30 cellular contexts compared by ENCODE assay signal in the genomic region with DNA sequence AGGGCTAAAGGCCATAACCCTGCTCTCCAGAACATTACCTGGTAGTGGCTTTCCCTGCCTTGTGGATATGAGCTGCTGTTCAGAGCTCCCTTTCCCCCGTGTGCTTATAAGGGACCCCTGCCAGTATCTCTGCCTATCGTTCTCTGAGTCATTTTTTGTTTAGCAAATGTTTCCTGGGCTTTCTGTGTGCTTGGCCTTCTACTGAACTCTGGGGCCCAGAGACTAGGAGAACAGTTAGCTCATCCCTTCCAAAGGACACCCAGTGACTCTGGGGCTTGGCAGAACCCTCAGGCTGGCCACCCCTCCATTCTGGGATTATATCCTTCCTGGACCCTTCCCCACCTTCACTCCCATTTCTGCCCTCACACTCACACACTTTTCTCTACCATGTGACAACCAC.
DNase-seq lines count a peak whose midpoint lies in the region; ATAC-seq and TF ChIP-seq lines count a peak whose summit lies in the region.
"Had no signal": no experiment of that assay in that cellular context is flagged by ENCODE, and none has a peak within 500 bp of the region (broad histone marks: within the 10 kb centered on the region; RNA-seq: fewer than 3 reads in every experiment).

No MANE protein-coding gene starts in this region.

- intact Hi-C loops in heart right ventricle (cut with DNase I): no loop called here

- no peaks in the 10 kb centered on the region for H3K9me3 ChIP-seq in MG63
- no peaks in the 10 kb centered on the region for H3K9me3 ChIP-seq in osteoblast (ENCODE audit: low read depth, low read length)
- no peaks in the 10 kb centered on the region for H3K9me3 ChIP-seq in heart right ventricle
- H3K9me3 ChIP-seq: A549, ascending aorta, gastroesophageal sphincter, pancreas, thoracic aorta had no signal

- no peak overlapping the region for H3K4me2 ChIP-seq in osteoblast (ENCODE audit: insufficient read depth, low read length)
- H3K4me2 ChIP-seq: A549, smooth muscle cell had no signal

- H3K4me3 ChIP-seq in MG63 (no peak overlapping the region), fibroblast of mammary gland (ENCODE audit: control insufficient read depth, low read depth, low read length) (no peak overlapping the region), osteoblast (ENCODE audit: insufficient read depth, low read length) (no peak overlapping the region), heart right ventricle (no peak overlapping the region)
- H3K4me3 ChIP-seq: A549, ascending aorta, gastroesophageal sphincter, pancreas, SK-N-MC, smooth muscle cell, thoracic aorta had no signal

- H3K27ac ChIP-seq in osteoblast (ENCODE audit: low read depth, low read length): no peak overlapping the region
- H3K27ac ChIP-seq in heart right ventricle: no peak overlapping the region
- H3K27ac ChIP-seq: A549, ascending aorta, gastroesophageal sphincter, pancreas, SK-N-MC, thoracic aorta had no signal

- DNase-seq in Daoy (ENCODE audit: low read depth) (peak; percentile 35), MG63 (peak; percentile 70), fibroblast of mammary gland (ENCODE audit: low read depth) (peak; percentile 8), osteoblast (ENCODE audit: insufficient read length, low spot score, missing footprints) (peak; percentile 83), superior temporal gyrus (ENCODE audit: extremely low spot score) (no peak), heart right ventricle (no peak)
- DNase-seq: activated B cell treated with CpG ODN at 0.5 μM for 24 hours; activated gamma-delta T cell treated with Interleukin-2 at 50 U/mL for 16 hours; activated naive CD8-positive, alpha-beta T cell treated with anti-CD3 and anti-CD28 coated beads, Interleukin-2, amount 10 ng/mL, durations not matched to agents 7 days and 5 days; activated T-cell treated with anti-CD3 and anti-CD28 coated beads, Interleukin-2, amount 50 U/mL, for 24 hours; CD8-positive, alpha-beta T cell; endodermal cell; hypothalamus; immature natural killer cell; NCI-H1092; NCI-H1694; NCI-H446 treated with DMSO at 0.1 percent for 48 hours; nephron progenitor cell; pancreas; retina; stimulated activated naive CD4-positive, alpha-beta T cell; T-helper 1 cell had no signal

- no peak overlapping the region for H2AFZ ChIP-seq in osteoblast (ENCODE audit: low read length)

- TF ChIP-seq CTCF in fibroblast of mammary gland (conservative IDR thresholded peaks at IDR 0.05; ENCODE audit: control insufficient read depth, insufficient read depth, low read depth, low read length) (no peak), osteoblast (IDR thresholded peaks at IDR 0.05; ENCODE audit: extremely low read depth, low read depth, low read length) (no peak), heart right ventricle (IDR thresholded peaks at IDR 0.05) (no peak)

- H3K4me1 ChIP-seq in osteoblast (ENCODE audit: insufficient read depth, low read length): peaks cover 32% of the 10 kb centered on the region
- H3K4me1 ChIP-seq in heart right ventricle: peaks cover 0 to 10% (median 0%) of the 10 kb centered on the region in 9 donors
- H3K4me1 ChIP-seq: ascending aorta, gastroesophageal sphincter, pancreas had no signal

- ATAC-seq in heart right ventricle: no peak
- ATAC-seq in GM18502 (IDR thresholded peaks at IDR 0.05; ENCODE audit: poor library complexity, unreplicated experiment): no peak
- ATAC-seq in HG02763 (IDR thresholded peaks at IDR 0.05; ENCODE audit: unreplicated experiment): no peak
- ATAC-seq: A549; CD8-positive, alpha-beta T cell; gastroesophageal sphincter; pancreas had no signal

- no peaks in the 10 kb centered on the region for H4K20me1 ChIP-seq in osteoblast (ENCODE audit: insufficient read depth, low read length)

- H3K36me3 ChIP-seq in MG63 (no peaks in the 10 kb centered on the region), osteoblast (ENCODE audit: insufficient read depth, low read length) (no peaks in the 10 kb centered on the region), heart right ventricle (no peaks in the 10 kb centered on the region)
- H3K36me3 ChIP-seq: ascending aorta, gastroesophageal sphincter, pancreas, thoracic aorta had no signal

- no peaks in the 10 kb centered on the region for H3K27me3 ChIP-seq in MG63
- no peaks in the 10 kb centered on the region for H3K27me3 ChIP-seq in osteoblast (ENCODE audit: insufficient read depth, low read length)
- peaks cover 0 to 14% (median 3%) of the 10 kb centered on the region in 7 donors for H3K27me3 ChIP-seq in heart right ventricle
- H3K27me3 ChIP-seq: ascending aorta, pancreas had no signal

- 43 to 46% methylated on average over 2 of the region's 2 CpGs for WGBS in heart right ventricle, 2 donors

- no peaks in the 10 kb centered on the region for H3K79me2 ChIP-seq in osteoblast (ENCODE audit: insufficient read depth, low read length)

Comparison
In these comparisons a context has a peak if more than half of its experiments do, and no peak if none do; other contexts are left out.
1. DNase-seq: peak in Daoy (single experiment), MG63 (single experiment), fibroblast of mammary gland (single experiment) and osteoblast (single experiment); none in superior temporal gyrus (single experiment) and heart right ventricle (0 of 2).